Comparison of ENCODE assay signal across 11 cellular contexts in the genomic region with DNA sequence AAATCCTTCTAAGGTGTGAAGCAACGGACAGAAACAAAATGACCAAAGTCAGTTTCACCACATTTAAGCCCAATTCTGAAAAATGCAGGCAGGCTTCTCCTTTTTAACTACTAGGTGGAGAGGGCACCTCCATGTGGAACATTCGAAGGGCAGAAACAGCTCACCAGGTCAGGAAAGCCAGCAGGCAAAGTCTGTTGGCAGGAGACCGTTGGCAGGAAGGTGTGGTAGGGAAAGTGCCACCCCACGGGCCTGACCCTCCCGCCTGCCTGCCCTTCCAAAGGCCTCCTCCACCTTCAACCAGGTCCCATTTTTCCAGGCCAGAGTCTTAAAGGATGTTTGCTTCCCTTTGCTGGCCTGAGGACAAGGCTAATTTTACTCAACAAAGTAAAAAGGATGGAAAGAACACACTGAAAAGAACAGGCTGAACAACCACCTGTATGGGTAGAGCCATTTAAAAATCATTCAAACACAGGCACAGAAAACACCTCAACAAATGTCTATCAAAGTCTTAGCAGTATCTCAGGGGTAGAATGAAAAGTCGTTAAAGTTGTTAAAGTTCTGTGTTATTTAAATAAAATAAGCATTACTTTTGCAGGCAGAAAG. TPM values are rescaled to one million over a fixed set of nuclear protein-coding genes. Genes with fewer than 3 reads are reported as not detected.
A peak's percentile ranks its signal among the peaks of the same experiment; 100 is the strongest.
DNase-seq lines count a peak whose midpoint lies in the region; ATAC-seq and TF ChIP-seq lines count a peak whose summit lies in the region.
"Had no signal": no experiment of that assay in that cellular context is flagged by ENCODE, and none has a peak within 500 bp of the region (broad histone marks: within the 10 kb centered on the region; RNA-seq: fewer than 3 reads in every experiment).

No MANE protein-coding gene starts in this region.

- CTCF ChIA-PET in HEK293 (lab: Yijun Ruan, JAX): no interaction called here

- H3K27me3 ChIP-seq in brain microvascular endothelial cell (replicated peaks): no peaks in the 10 kb centered on the region

- H3K9me3 Mint-ChIP-seq in activated T-helper 2 cell treated with anti-CD3 and anti-CD28 coated beads, Interferon-gamma antibody, Interleukin-2, Interleukin-4, amounts not matched to agents 10 μg/mL and 5 μg/mL and 100 μg/mL, durations not matched to agents 14 hours and 24 hours and 36 hours: no peaks in the 10 kb centered on the region
- no peaks in the 10 kb centered on the region for H3K9me3 Mint-ChIP-seq in immature natural killer cell

- H3K4me3 Mint-ChIP-seq in activated T-helper 2 cell treated with anti-CD3 and anti-CD28 coated beads, Interferon-gamma antibody, Interleukin-2, Interleukin-4, amounts not matched to agents 10 μg/mL and 5 μg/mL and 100 μg/mL, durations not matched to agents 14 hours and 24 hours and 36 hours (ENCODE audit: low read depth): peak overlapping the region; percentile 27
- peak overlapping the region in 3 of 5 donors; percentile 21 to 60 (median 53) for H3K4me3 Mint-ChIP-seq in immature natural killer cell

- TF ChIP-seq CTCF in HEK293 (tag by site-specific recombination; IDR thresholded peaks at IDR 0.05) (no peak), brain microvascular endothelial cell (IDR thresholded peaks at IDR 0.05; ENCODE audit: low read depth, low read length, missing control alignments) (no peak)

- DNase-seq in activated T-helper 2 cell treated with anti-CD3 and anti-CD28 coated beads, Interferon-gamma antibody, Interleukin-2, Interleukin-4, amounts not matched to agents 10 μg/mL and 5 μg/mL and 100 μg/mL, durations not matched to agents 14 hours and 24 hours and 36 hours (ENCODE audit: low spot score): no peak
- DNase-seq in immature natural killer cell (no peak), EL (no peak), brain microvascular endothelial cell (no peak)
- DNase-seq: kidney glomerular epithelial cell, T1000 had no signal

- H3K4me1 ChIP-seq in HEK293 (ENCODE audit: control insufficient read depth, insufficient read depth, low read length): peaks cover 9% of the 10 kb centered on the region; the same call in 1 of the 2 replicates

- ATAC-seq in HG03039 (IDR thresholded peaks at IDR 0.05; ENCODE audit: unreplicated experiment): no peak
- ATAC-seq in GM19455 (IDR thresholded peaks at IDR 0.05; ENCODE audit: unreplicated experiment): no peak

- POLR2A ChIA-PET in HEK293 (lab: Yijun Ruan, JAX): no interaction called here

- H3K9me3 ChIP-seq in HEK293 (ENCODE audit: control insufficient read depth, insufficient read depth, low read depth, low read length): no peaks in the 10 kb centered on the region
- H3K9me3 ChIP-seq: HAP-1 had no signal

- H3K4me3 ChIP-seq in HEK293 (ENCODE audit: low read depth, low read length): no peak overlapping the region
- no peak overlapping the region for H3K4me3 ChIP-seq in skin epidermis
- H3K4me3 ChIP-seq in brain microvascular endothelial cell (ENCODE audit: low read depth, low read length): no peak overlapping the region
- H3K4me3 ChIP-seq: HAP-1 had no signal

- H3K27me3 Mint-ChIP-seq in activated T-helper 2 cell treated with anti-CD3 and anti-CD28 coated beads, Interferon-gamma antibody, Interleukin-2, Interleukin-4, amounts not matched to agents 10 μg/mL and 5 μg/mL and 100 μg/mL, durations not matched to agents 14 hours and 24 hours and 36 hours (ENCODE audit: low read depth): no peaks in the 10 kb centered on the region
- peaks cover 0 to 1% (median 0%) of the 10 kb centered on the region in 3 donors for H3K27me3 Mint-ChIP-seq in immature natural killer cell (ENCODE audit: low read depth in 3 of 3)

- H3K36me3 ChIP-seq in HEK293 (ENCODE audit: control insufficient read depth in 2 of 2, insufficient read depth in 1 of 2, low read length in 2 of 2) (no peaks in the 10 kb centered on the region), brain microvascular endothelial cell (replicated peaks) (peaks cover 16% of the 10 kb centered on the region)

- H3K27ac Mint-ChIP-seq in activated T-helper 2 cell treated with anti-CD3 and anti-CD28 coated beads, Interferon-gamma antibody, Interleukin-2, Interleukin-4, amounts not matched to agents 10 μg/mL and 5 μg/mL and 100 μg/mL, durations not matched to agents 14 hours and 24 hours and 36 hours: peak overlapping the region; percentile 79
- peak overlapping the region; percentile 54 to 89 (median 72) for H3K27ac Mint-ChIP-seq in immature natural killer cell

- intact Hi-C loops in activated T-helper 2 cell treated with anti-CD3 and anti-CD28 coated beads, Interferon-gamma antibody, Interleukin-2, Interleukin-4, amounts not matched to agents 10 μg/mL and 5 μg/mL and 100 μg/mL, durations not matched to agents 14 hours and 24 hours and 36 hours (cut with micrococcal nuclease): loop anchor here (1.0 kb wide), 1 partner anchor 9 kb away; no protein-coding TSS in a partner anchor

- H3K4me1 Mint-ChIP-seq in activated T-helper 2 cell treated with anti-CD3 and anti-CD28 coated beads, Interferon-gamma antibody, Interleukin-2, Interleukin-4, amounts not matched to agents 10 μg/mL and 5 μg/mL and 100 μg/mL, durations not matched to agents 14 hours and 24 hours and 36 hours (ENCODE audit: low read depth): peaks cover 75% of the 10 kb centered on the region
- peaks cover 92 to 96% of the 10 kb centered on the region in 2 donors for H3K4me1 Mint-ChIP-seq in immature natural killer cell

- H3K27ac ChIP-seq in HEK293 (ENCODE audit: extremely low read depth, low read depth, low read length): no peak overlapping the region
- H3K27ac ChIP-seq in skin epidermis: peak overlapping the region in 13 of 21 experiments; percentile 16 to 78 (median 50)
- H3K27ac ChIP-seq in brain microvascular endothelial cell: no peak overlapping the region

- in situ Hi-C loops in brain microvascular endothelial cell (cut with HindIII; ENCODE audit: low pct_ligation_motif_present, low sequenced_read_pairs): no loop called here

- H3K36me3 Mint-ChIP-seq in activated T-helper 2 cell treated with anti-CD3 and anti-CD28 coated beads, Interferon-gamma antibody, Interleukin-2, Interleukin-4, amounts not matched to agents 10 μg/mL and 5 μg/mL and 100 μg/mL, durations not matched to agents 14 hours and 24 hours and 36 hours (ENCODE audit: low read depth): peaks cover 38% of the 10 kb centered on the region
- H3K36me3 Mint-ChIP-seq in immature natural killer cell: no peaks in the 10 kb centered on the region

TF ChIP-seq in HEK293, 187 proteins besides CTCF, POLR2A, EP300 and RAD21:
- TF ChIP-seq ZNF354C (tag by site-specific recombination; IDR thresholded peaks at IDR 0.05; ENCODE audit: borderline replicate concordance, low read depth) (no peak), SCRT2 (tag by site-specific recombination; IDR thresholded peaks at IDR 0.05) (peak; percentile 52)

RNA-seq across cellular contexts. Expression of a gene that starts 26.4 kb away (rescaled TPM):
- 329 and 336 TPM in 2 replicates for total RNA-seq in activated T-helper 2 cell treated with anti-CD3 and anti-CD28 coated beads, Interferon-gamma antibody, Interleukin-2, Interleukin-4, amounts not matched to agents 10 μg/mL and 5 μg/mL and 100 μg/mL, durations not matched to agents 14 hours and 24 hours and 36 hours
- 100 to 1,000 TPM; 447 to 644 (median 455) TPM for polyA plus RNA-seq in immature natural killer cell

Comparison
In these comparisons a context has a peak if more than half of its experiments do, and no peak if none do; other contexts are left out.
1. H3K27ac ChIP-seq: peak in skin epidermis (13 of 21); none in HEK293 (single experiment) and brain microvascular endothelial cell (single experiment).